ENCODE assay signal across 1 cellular context in genomic region chr3:25460751-25461150, GRCh38.
TF ChIP-seq lines count a peak whose summit lies in the region.

No MANE protein-coding gene starts in this region.

TF ChIP-seq in HepG2, 621 proteins besides CTCF, POLR2A, EP300 and RAD21:
- TF ChIP-seq, protein P1, sequence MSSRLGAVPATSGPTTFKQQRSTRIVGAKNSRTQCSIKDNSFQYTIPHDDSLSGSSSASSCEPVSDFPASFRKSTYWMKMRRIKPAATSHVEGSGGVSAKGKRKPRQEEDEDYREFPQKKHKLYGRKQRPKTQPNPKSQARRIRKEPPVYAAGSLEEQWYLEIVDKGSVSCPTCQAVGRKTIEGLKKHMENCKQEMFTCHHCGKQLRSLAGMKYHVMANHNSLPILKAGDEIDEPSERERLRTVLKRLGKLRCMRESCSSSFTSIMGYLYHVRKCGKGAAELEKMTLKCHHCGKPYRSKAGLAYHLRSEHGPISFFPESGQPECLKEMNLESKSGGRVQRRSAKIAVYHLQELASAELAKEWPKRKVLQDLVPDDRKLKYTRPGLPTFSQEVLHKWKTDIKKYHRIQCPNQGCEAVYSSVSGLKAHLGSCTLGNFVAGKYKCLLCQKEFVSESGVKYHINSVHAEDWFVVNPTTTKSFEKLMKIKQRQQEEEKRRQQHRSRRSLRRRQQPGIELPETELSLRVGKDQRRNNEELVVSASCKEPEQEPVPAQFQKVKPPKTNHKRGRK (CRISPR knock-in tag; IDR thresholded peaks at IDR 0.05): no peak
- TF ChIP-seq FIP1L1 (IDR thresholded peaks at IDR 0.05; ENCODE audit: borderline replicate concordance, insufficient read depth, low read depth, low read length) (no peak), MAFK (conservative IDR thresholded peaks at IDR 0.05 in 1 of 2, IDR thresholded peaks at IDR 0.05 in 1 of 2; ENCODE audit: low read length in 2 of 2) (no peak), FOXK1 (CRISPR knock-in tag; IDR thresholded peaks at IDR 0.05; ENCODE audit: borderline replicate concordance, low read depth) (no peak), KDM5A (IDR thresholded peaks at IDR 0.05; ENCODE audit: borderline replicate concordance, low read length) (no peak), RBFOX2 (IDR thresholded peaks at IDR 0.05; ENCODE audit: low read depth, low read length) (no peak), ZSCAN22 (CRISPR knock-in tag; IDR thresholded peaks at IDR 0.05) (no peak), ZNF737 (CRISPR knock-in tag; IDR thresholded peaks at IDR 0.05; ENCODE audit: borderline replicate concordance) (no peak), ZNF274 (CRISPR knock-in tag; IDR thresholded peaks at IDR 0.05) (no peak), MTF1 (CRISPR knock-in tag; IDR thresholded peaks at IDR 0.05) (no peak), EEA1 (CRISPR knock-in tag; IDR thresholded peaks at IDR 0.05; ENCODE audit: borderline replicate concordance) (no peak), KMT2A (CRISPR knock-in tag; IDR thresholded peaks at IDR 0.05) (no peak), ZBTB25 (CRISPR knock-in tag; IDR thresholded peaks at IDR 0.05) (no peak), ZNF263 (CRISPR knock-in tag; IDR thresholded peaks at IDR 0.05) (no peak), TCF7 (IDR thresholded peaks at IDR 0.05; ENCODE audit: low read depth) (no peak), GABPA (IDR thresholded peaks at IDR 0.05; ENCODE audit: low read depth, low read length) (no peak), GABPA (CRISPR knock-in tag; IDR thresholded peaks at IDR 0.05; ENCODE audit: low read depth) (no peak), NFKBIZ (CRISPR knock-in tag; IDR thresholded peaks at IDR 0.05) (no peak)
- TF ChIP-seq, protein P2, sequence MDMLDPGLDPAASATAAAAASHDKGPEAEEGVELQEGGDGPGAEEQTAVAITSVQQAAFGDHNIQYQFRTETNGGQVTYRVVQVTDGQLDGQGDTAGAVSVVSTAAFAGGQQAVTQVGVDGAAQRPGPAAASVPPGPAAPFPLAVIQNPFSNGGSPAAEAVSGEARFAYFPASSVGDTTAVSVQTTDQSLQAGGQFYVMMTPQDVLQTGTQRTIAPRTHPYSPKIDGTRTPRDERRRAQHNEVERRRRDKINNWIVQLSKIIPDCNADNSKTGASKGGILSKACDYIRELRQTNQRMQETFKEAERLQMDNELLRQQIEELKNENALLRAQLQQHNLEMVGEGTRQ (IDR thresholded peaks at IDR 0.05; ENCODE audit: low read depth, low read length): no peak
- TF ChIP-seq, protein P2 (CRISPR knock-in tag; IDR thresholded peaks at IDR 0.05; ENCODE audit: borderline replicate concordance): no peak
- TF ChIP-seq, protein P3, sequence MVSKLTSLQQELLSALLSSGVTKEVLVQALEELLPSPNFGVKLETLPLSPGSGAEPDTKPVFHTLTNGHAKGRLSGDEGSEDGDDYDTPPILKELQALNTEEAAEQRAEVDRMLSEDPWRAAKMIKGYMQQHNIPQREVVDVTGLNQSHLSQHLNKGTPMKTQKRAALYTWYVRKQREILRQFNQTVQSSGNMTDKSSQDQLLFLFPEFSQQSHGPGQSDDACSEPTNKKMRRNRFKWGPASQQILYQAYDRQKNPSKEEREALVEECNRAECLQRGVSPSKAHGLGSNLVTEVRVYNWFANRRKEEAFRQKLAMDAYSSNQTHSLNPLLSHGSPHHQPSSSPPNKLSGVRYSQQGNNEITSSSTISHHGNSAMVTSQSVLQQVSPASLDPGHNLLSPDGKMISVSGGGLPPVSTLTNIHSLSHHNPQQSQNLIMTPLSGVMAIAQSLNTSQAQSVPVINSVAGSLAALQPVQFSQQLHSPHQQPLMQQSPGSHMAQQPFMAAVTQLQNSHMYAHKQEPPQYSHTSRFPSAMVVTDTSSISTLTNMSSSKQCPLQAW (CRISPR knock-in tag; IDR thresholded peaks at IDR 0.05): no peak
